17 cellular contexts compared by ENCODE assay signal in genomic region chr7:149278396-149278795, GRCh38. TPM values are rescaled to one million over a fixed set of nuclear protein-coding genes. Genes with fewer than 3 reads are reported as not detected.
DNase-seq lines count a peak whose midpoint lies in the region; ATAC-seq and TF ChIP-seq lines count a peak whose summit lies in the region.
"Had no signal": no experiment of that assay in that cellular context is flagged by ENCODE, and none has a peak within 500 bp of the region (broad histone marks: within the 10 kb centered on the region; RNA-seq: fewer than 3 reads in every experiment).

No MANE protein-coding gene starts in this region.

- H3K4me3 ChIP-seq in neuronal stem cell (ENCODE audit: low read length in 2 of 2), result no peak overlapping the region
- H3K4me3 ChIP-seq in PC-3 (ENCODE audit: low read length), result no peak overlapping the region
- H3K4me3 ChIP-seq: A549 had no signal

- H2AFZ ChIP-seq in neuronal stem cell (ENCODE audit: low read length), result no peak overlapping the region
- no peak overlapping the region for H2AFZ ChIP-seq in PC-3 (ENCODE audit: low read length)

- H3K79me1 ChIP-seq in neuronal stem cell (ENCODE audit: low read depth, low read length), result no peaks in the 10 kb centered on the region

- ATAC-seq in PC-3, result no peak
- ATAC-seq: A549, HCT116 had no signal

- no peaks in the 10 kb centered on the region for H3K9me3 Mint-ChIP-seq in activated CD4-positive, alpha-beta T cell treated with anti-CD3 and anti-CD28 coated beads, Interleukin-2, amount 10 ng/mL, durations not matched to agents 7 days and 5 days
- no peaks in the 10 kb centered on the region for H3K9me3 Mint-ChIP-seq in activated CD4-positive, alpha-beta T cell treated with anti-CD3 and anti-CD28 coated beads, Interleukin-2, amount 10 ng/mL, durations not matched to agents 24 days and 14 days
- no peaks in the 10 kb centered on the region for H3K9me3 Mint-ChIP-seq in endothelial cell (ENCODE audit: unreplicated experiment)
- no peaks in the 10 kb centered on the region for H3K9me3 Mint-ChIP-seq in activated naive CD4-positive, alpha-beta T cell treated with anti-CD3 and anti-CD28 coated beads for 36 hours
- H3K9me3 Mint-ChIP-seq: CD4-positive, alpha-beta T cell; HFFc6 had no signal

- H3K4ac ChIP-seq in neuronal stem cell (ENCODE audit: low read length), result no peak overlapping the region

- H3K36me3 ChIP-seq in neuronal stem cell (replicated peaks in 1 of 2; ENCODE audit: control insufficient read depth in 2 of 2, insufficient read depth in 2 of 2, low read length in 2 of 2) (peaks cover 13 to 16% of the 10 kb centered on the region in 2 donors), PC-3 (ENCODE audit: low read depth, low read length) (peaks cover 3% of the 10 kb centered on the region; the same call in 1 of the 2 replicates)

- H3K4me1 ChIP-seq in neuronal stem cell (ENCODE audit: control insufficient read depth in 2 of 2, insufficient read depth in 1 of 2, low read depth in 1 of 2, low read length in 2 of 2) (no peaks in the 10 kb centered on the region), PC-3 (ENCODE audit: insufficient read depth, low read length) (no peaks in the 10 kb centered on the region)
- H3K4me1 ChIP-seq: A549, Caco-2 had no signal

- H3K4me3 Mint-ChIP-seq in activated CD4-positive, alpha-beta T cell treated with anti-CD3 and anti-CD28 coated beads, Interleukin-2, amount 10 ng/mL, durations not matched to agents 7 days and 5 days, result no peak overlapping the region
- H3K4me3 Mint-ChIP-seq in activated CD4-positive, alpha-beta T cell treated with anti-CD3 and anti-CD28 coated beads, Interleukin-2, amount 10 ng/mL, durations not matched to agents 24 days and 14 days, result no peak overlapping the region
- H3K4me3 Mint-ChIP-seq in endothelial cell (ENCODE audit: unreplicated experiment), result peak overlapping the region; percentile 42
- no peak overlapping the region for H3K4me3 Mint-ChIP-seq in activated naive CD4-positive, alpha-beta T cell treated with anti-CD3 and anti-CD28 coated beads for 36 hours
- H3K4me3 Mint-ChIP-seq: CD4-positive, alpha-beta T cell; HFFc6 had no signal

- no peaks in the 10 kb centered on the region for H3K79me2 ChIP-seq in PC-3 (ENCODE audit: low read length)

- peak overlapping the region; percentile 62 for H3K27ac Mint-ChIP-seq in activated CD4-positive, alpha-beta T cell treated with anti-CD3 and anti-CD28 coated beads, Interleukin-2, amount 10 ng/mL, durations not matched to agents 7 days and 5 days
- no peak overlapping the region for H3K27ac Mint-ChIP-seq in activated CD4-positive, alpha-beta T cell treated with anti-CD3 and anti-CD28 coated beads, Interleukin-2, amount 10 ng/mL, durations not matched to agents 24 days and 14 days
- peak overlapping the region; percentile 64 for H3K27ac Mint-ChIP-seq in endothelial cell (ENCODE audit: unreplicated experiment)
- H3K27ac Mint-ChIP-seq in activated naive CD4-positive, alpha-beta T cell treated with anti-CD3 and anti-CD28 coated beads for 36 hours, result no peak overlapping the region
- H3K27ac Mint-ChIP-seq: CD4-positive, alpha-beta T cell; HFFc6 had no signal

- no peak for DNase-seq in activated CD4-positive, alpha-beta T cell treated with anti-CD3 and anti-CD28 coated beads, Interleukin-2, amount 10 ng/mL, durations not matched to agents 7 days and 5 days
- no peak for DNase-seq in activated CD4-positive, alpha-beta T cell treated with anti-CD3 and anti-CD28 coated beads, Interleukin-2, amount 10 ng/mL, durations not matched to agents 24 days and 14 days
- DNase-seq in RWPE1 (ENCODE audit: low spot score) (no peak), endothelial cell (ENCODE audit: low spot score) (no peak), neuronal stem cell (ENCODE audit: low spot score) (no peak), PC-3 (no peak), SIG-M5 treated with dmso at 0.1 percent for 504 hours (lab: John Stamatoyannopoulos, UW; ENCODE audit: unreplicated experiment) (no peak)
- DNase-seq in activated naive CD4-positive, alpha-beta T cell treated with anti-CD3 and anti-CD28 coated beads for 36 hours, result no peak
- DNase-seq: AML-193; Caco-2; CD4-positive, alpha-beta T cell; GOT3; HFFc6 had no signal

- H3F3A ChIP-seq in PC-3 (ENCODE audit: low read length, unreplicated experiment), result no peaks in the 10 kb centered on the region

- no peak overlapping the region for H3K4me2 ChIP-seq in neuronal stem cell (ENCODE audit: insufficient read depth, low read length, poor library complexity, severe bottlenecking)
- no peak overlapping the region for H3K4me2 ChIP-seq in PC-3 (ENCODE audit: low read length)
- H3K4me2 ChIP-seq: A549 had no signal

- H3K27me3 ChIP-seq in neuronal stem cell (ENCODE audit: control insufficient read depth in 3 of 3, insufficient read depth in 3 of 3, low read depth in 1 of 3, low read length in 3 of 3), result no peaks in the 10 kb centered on the region
- no peaks in the 10 kb centered on the region for H3K27me3 ChIP-seq in PC-3 (ENCODE audit: low read length)

- no peak overlapping the region for H2AK5ac ChIP-seq in neuronal stem cell (ENCODE audit: low read depth, low read length)

- H3K9ac ChIP-seq in neuronal stem cell (ENCODE audit: low read depth, low read length, poor library complexity), result no peak overlapping the region
- no peak overlapping the region for H3K9ac ChIP-seq in PC-3 (ENCODE audit: low read length)

- H3K36me3 Mint-ChIP-seq in activated CD4-positive, alpha-beta T cell treated with anti-CD3 and anti-CD28 coated beads, Interleukin-2, amount 10 ng/mL, durations not matched to agents 7 days and 5 days (ENCODE audit: low read depth), result peaks cover 37% of the 10 kb centered on the region
- peaks cover 57% of the 10 kb centered on the region for H3K36me3 Mint-ChIP-seq in activated CD4-positive, alpha-beta T cell treated with anti-CD3 and anti-CD28 coated beads, Interleukin-2, amount 10 ng/mL, durations not matched to agents 24 days and 14 days (ENCODE audit: low read depth)
- peaks cover 38% of the 10 kb centered on the region for H3K36me3 Mint-ChIP-seq in endothelial cell (ENCODE audit: low read depth, unreplicated experiment)
- peaks cover 30% of the 10 kb centered on the region for H3K36me3 Mint-ChIP-seq in activated naive CD4-positive, alpha-beta T cell treated with anti-CD3 and anti-CD28 coated beads for 36 hours (ENCODE audit: low read depth)

- H2BK5ac ChIP-seq in neuronal stem cell (ENCODE audit: low read length), result no peak overlapping the region

- H4K20me1 ChIP-seq in PC-3 (ENCODE audit: low read length), result no peaks in the 10 kb centered on the region

- no peak overlapping the region for H4K91ac ChIP-seq in neuronal stem cell (ENCODE audit: low read depth, low read length, poor library complexity)

- no peak overlapping the region for H2BK15ac ChIP-seq in neuronal stem cell (ENCODE audit: low read length)

- H3K9me3 ChIP-seq in neuronal stem cell (replicated peaks in 1 of 2; ENCODE audit: control insufficient read depth in 2 of 2, insufficient read depth in 1 of 2, low read depth in 1 of 2, low read length in 2 of 2) (no peaks in the 10 kb centered on the region), PC-3 (ENCODE audit: low read length) (no peaks in the 10 kb centered on the region)
- H3K9me3 ChIP-seq: Caco-2 had no signal

- CTCF ChIA-PET in activated CD4-positive, alpha-beta T cell treated with anti-CD3 and anti-CD28 coated beads, Interleukin-2, amount 10 ng/mL, durations not matched to agents 7 days and 5 days (lab: Charles Lee), result no interaction called here
- CTCF ChIA-PET in RWPE1 (lab: Yijun Ruan, JAX) (no interaction called here), PC-3 (lab: Charles Lee) (no interaction called here)
- CTCF ChIA-PET in activated naive CD4-positive, alpha-beta T cell treated with anti-CD3 and anti-CD28 coated beads for 36 hours (lab: Charles Lee), result no interaction called here

- H2BK120ac ChIP-seq in neuronal stem cell (ENCODE audit: low read depth, low read length), result no peak overlapping the region

- no peaks in the 10 kb centered on the region for H3K9me2 ChIP-seq in PC-3 (replicated peaks; ENCODE audit: low read length)

- POLR2A ChIA-PET in activated CD4-positive, alpha-beta T cell treated with anti-CD3 and anti-CD28 coated beads, Interleukin-2, amount 10 ng/mL, durations not matched to agents 7 days and 5 days (lab: Charles Lee), result no interaction called here
- POLR2A ChIA-PET in RWPE1 (lab: Yijun Ruan, JAX; ENCODE audit: low non-redundant PET) (no interaction called here), PC-3 (lab: Charles Lee; ENCODE audit: unreplicated experiment) (no interaction called here)

- no TSS peak for BruUV-seq in PC-3 (replicated peaks; lab: Mats Ljungman, UMichigan)

- H3K18ac ChIP-seq in neuronal stem cell (ENCODE audit: low read length), result no peak overlapping the region

- intact Hi-C loops in activated CD4-positive, alpha-beta T cell treated with anti-CD3 and anti-CD28 coated beads, Interleukin-2, amount 10 ng/mL, durations not matched to agents 24 days and 14 days (cut with micrococcal nuclease), result no loop called here
- intact Hi-C loops in activated naive CD4-positive, alpha-beta T cell treated with anti-CD3 and anti-CD28 coated beads for 36 hours (cut with micrococcal nuclease), result no loop called here
- intact Hi-C loops in PC-3 (cut with micrococcal nuclease), result no loop called here

- no peaks in the 10 kb centered on the region for H3K27me3 Mint-ChIP-seq in activated CD4-positive, alpha-beta T cell treated with anti-CD3 and anti-CD28 coated beads, Interleukin-2, amount 10 ng/mL, durations not matched to agents 7 days and 5 days
- H3K27me3 Mint-ChIP-seq in activated CD4-positive, alpha-beta T cell treated with anti-CD3 and anti-CD28 coated beads, Interleukin-2, amount 10 ng/mL, durations not matched to agents 24 days and 14 days, result no peaks in the 10 kb centered on the region
- H3K27me3 Mint-ChIP-seq in endothelial cell (ENCODE audit: unreplicated experiment), result peaks cover 12% of the 10 kb centered on the region
- H3K27me3 Mint-ChIP-seq in activated naive CD4-positive, alpha-beta T cell treated with anti-CD3 and anti-CD28 coated beads for 36 hours (ENCODE audit: low read depth), result no peaks in the 10 kb centered on the region
- H3K27me3 Mint-ChIP-seq: CD4-positive, alpha-beta T cell had no signal

- peaks cover 7% of the 10 kb centered on the region for H3K4me1 Mint-ChIP-seq in activated CD4-positive, alpha-beta T cell treated with anti-CD3 and anti-CD28 coated beads, Interleukin-2, amount 10 ng/mL, durations not matched to agents 7 days and 5 days
- no peaks in the 10 kb centered on the region for H3K4me1 Mint-ChIP-seq in activated CD4-positive, alpha-beta T cell treated with anti-CD3 and anti-CD28 coated beads, Interleukin-2, amount 10 ng/mL, durations not matched to agents 24 days and 14 days
- peaks cover 23% of the 10 kb centered on the region for H3K4me1 Mint-ChIP-seq in endothelial cell (ENCODE audit: unreplicated experiment)
- no peaks in the 10 kb centered on the region for H3K4me1 Mint-ChIP-seq in activated naive CD4-positive, alpha-beta T cell treated with anti-CD3 and anti-CD28 coated beads for 36 hours (ENCODE audit: low read depth)

- peak overlapping the region; percentile 43 for H3K23ac ChIP-seq in neuronal stem cell (ENCODE audit: low read depth, low read length, poor library complexity)

- H3K27ac ChIP-seq in RWPE1 (peak overlapping the region; percentile 7; the same call in 1 of the 2 replicates), neuronal stem cell (replicated peaks; ENCODE audit: low read length) (no peak overlapping the region), PC-3 (ENCODE audit: low read length) (no peak overlapping the region)
- H3K27ac ChIP-seq: 22Rv1, A549, C4-2B had no signal

- H4K8ac ChIP-seq in neuronal stem cell (ENCODE audit: low read depth, low read length), result peak overlapping the region; percentile 9

- WGBS in neuronal stem cell (ENCODE audit: extremely low coverage in 2 of 2, insufficient read length in 2 of 2, insufficient replicate concordance in 1 of 2), 2 donors, result no CpG with 5 or more reads among the region's 11 CpGs

- H3K14ac ChIP-seq in neuronal stem cell (ENCODE audit: low read length), result peak overlapping the region; percentile 23

- TF ChIP-seq CTCF in RWPE1 (conservative IDR thresholded peaks at IDR 0.05; ENCODE audit: low read depth) (no peak), endothelial cell (IDR thresholded peaks at IDR 0.05; ENCODE audit: unreplicated experiment) (no peak), PC-3 (conservative IDR thresholded peaks at IDR 0.05; ENCODE audit: low read depth, low read length) (no peak)

- no peak overlapping the region for H2BK12ac ChIP-seq in neuronal stem cell (ENCODE audit: low read length)

RNA-seq across cellular contexts. Expression of gene ZNF783, which starts 16.4 kb away (rescaled TPM):
- total RNA-seq in activated CD4-positive, alpha-beta T cell treated with anti-CD3 and anti-CD28 coated beads, Interleukin-2, amount 10 ng/mL, durations not matched to agents 7 days and 5 days, result 10 to 100 TPM; 19.0 to 21.7 TPM
- total RNA-seq in activated CD4-positive, alpha-beta T cell treated with anti-CD3 and anti-CD28 coated beads, Interleukin-2, amount 10 ng/mL, durations not matched to agents 24 days and 14 days, result 27.2 and 27.4 TPM in 2 replicates
- total RNA-seq in endothelial cell (ENCODE audit: unreplicated experiment) (15.3 TPM), PC-3 (2014; rRNA removed) (6.9 and 7.0 TPM in 2 replicates)
- 5.0 TPM for polyA plus RNA-seq in neuronal stem cell (2013, experiment 1 of 2)
- 4.6 TPM for polyA plus RNA-seq in neuronal stem cell (2013, experiment 2 of 2)
- 1 to 10 TPM; 6.8 to 7.1 TPM for total RNA-seq in activated naive CD4-positive, alpha-beta T cell treated with anti-CD3 and anti-CD28 coated beads for 36 hours

RNA-seq across cellular contexts. Expression of gene ZNF212, which starts 38.9 kb away (rescaled TPM):
- 10 to 100 TPM; 11.1 to 15.9 TPM for total RNA-seq in activated CD4-positive, alpha-beta T cell treated with anti-CD3 and anti-CD28 coated beads, Interleukin-2, amount 10 ng/mL, durations not matched to agents 7 days and 5 days
- 18.0 and 18.7 TPM in 2 replicates for total RNA-seq in activated CD4-positive, alpha-beta T cell treated with anti-CD3 and anti-CD28 coated beads, Interleukin-2, amount 10 ng/mL, durations not matched to agents 24 days and 14 days
- total RNA-seq in endothelial cell (ENCODE audit: unreplicated experiment) (12.8 TPM), PC-3 (2014; rRNA removed) (9.7 and 10.4 TPM in 2 replicates)
- polyA plus RNA-seq in neuronal stem cell (2013, experiment 1 of 2), result 8.9 TPM
- 9.1 TPM for polyA plus RNA-seq in neuronal stem cell (2013, experiment 2 of 2)
- 10 to 100 TPM in 1 of 2 experiments, 1 to 10 TPM in 1; 9.0 to 10.4 TPM for total RNA-seq in activated naive CD4-positive, alpha-beta T cell treated with anti-CD3 and anti-CD28 coated beads for 36 hours

Comparison
In these comparisons a context has a peak if more than half of its experiments do, and no peak if none do; other contexts are left out.
1. H3K27ac Mint-ChIP-seq: peak in activated CD4-positive, alpha-beta T cell treated with anti-CD3 and anti-CD28 coated beads, Interleukin-2, amount 10 ng/mL, durations not matched to agents 7 days and 5 days (single experiment) and endothelial cell (single experiment); none in activated CD4-positive, alpha-beta T cell treated with anti-CD3 and anti-CD28 coated beads, Interleukin-2, amount 10 ng/mL, durations not matched to agents 24 days and 14 days (single experiment) and activated naive CD4-positive, alpha-beta T cell treated with anti-CD3 and anti-CD28 coated beads for 36 hours (single experiment).